In genomic region chr7:45646207-45646821, GRCh38 we compare ENCODE assay signal across 21 cellular contexts.
"Had no signal": no experiment of that assay in that cellular context is flagged by ENCODE, and none has a peak within 500 bp of the region (broad histone marks: within the 10 kb centered on the region; RNA-seq: fewer than 3 reads in every experiment).

No MANE protein-coding gene starts in this region.

- H3K4me3 Mint-ChIP-seq: activated CD4-positive, alpha-beta T cell treated with anti-CD3 and anti-CD28 coated beads for 36 hours; activated CD8-positive, alpha-beta T cell treated with anti-CD3 and anti-CD28 coated beads for 36 hours; activated naive CD4-positive, alpha-beta T cell treated with anti-CD3 and anti-CD28 coated beads, Interleukin-2, amount 50 U/mL, for 24 hours; activated T-cell treated with anti-CD3 and anti-CD28 coated beads, Interleukin-2, amount 50 U/mL, for 72 hours; immature natural killer cell; naive thymus-derived CD4-positive, alpha-beta T cell; neural progenitor cell; WTC11 had no signal

- H3K9me3 ChIP-seq: ascending aorta, esophagus muscularis mucosa, gastroesophageal sphincter, heart left ventricle, ovary, right lobe of liver, transverse colon had no signal

- H3K4me1 Mint-ChIP-seq: activated naive CD4-positive, alpha-beta T cell treated with anti-CD3 and anti-CD28 coated beads, Interleukin-2, amount 50 U/mL, for 24 hours; immature natural killer cell; neural progenitor cell had no signal

- H3K36me3 ChIP-seq: ascending aorta, neural progenitor cell, ovary, right lobe of liver, transverse colon had no signal

- H3K9me3 Mint-ChIP-seq: activated CD8-positive, alpha-beta T cell treated with anti-CD3 and anti-CD28 coated beads for 36 hours; activated naive CD4-positive, alpha-beta T cell treated with anti-CD3 and anti-CD28 coated beads, Interleukin-2, amount 50 U/mL, for 24 hours; activated T-cell treated with anti-CD3 and anti-CD28 coated beads, Interleukin-2, amount 50 U/mL, for 72 hours; naive thymus-derived CD4-positive, alpha-beta T cell; neural progenitor cell; WTC11 had no signal

- H3K4me3 ChIP-seq: ascending aorta, esophagus muscularis mucosa, gastroesophageal sphincter, heart left ventricle, neural progenitor cell, ovary, right lobe of liver, transverse colon had no signal

- H3K27me3 ChIP-seq: ascending aorta, esophagus muscularis mucosa, gastroesophageal sphincter, heart left ventricle, neural progenitor cell, ovary, right lobe of liver, transverse colon had no signal

- H3K27ac ChIP-seq: ascending aorta, esophagus muscularis mucosa, gastroesophageal sphincter, heart left ventricle, neural progenitor cell, ovary, right lobe of liver, transverse colon had no signal

- H3K27ac Mint-ChIP-seq: activated CD4-positive, alpha-beta T cell treated with anti-CD3 and anti-CD28 coated beads for 36 hours; activated CD8-positive, alpha-beta T cell treated with anti-CD3 and anti-CD28 coated beads for 36 hours; activated naive CD4-positive, alpha-beta T cell treated with anti-CD3 and anti-CD28 coated beads, Interleukin-2, amount 50 U/mL, for 24 hours; activated T-cell treated with anti-CD3 and anti-CD28 coated beads, Interleukin-2, amount 50 U/mL, for 72 hours; immature natural killer cell; naive thymus-derived CD4-positive, alpha-beta T cell; neural progenitor cell; WTC11 had no signal

- DNase-seq: activated CD4-positive, alpha-beta T cell treated with anti-CD3 and anti-CD28 coated beads for 36 hours; activated CD8-positive, alpha-beta T cell treated with anti-CD3 and anti-CD28 coated beads for 36 hours; activated effector memory CD4-positive, alpha-beta T cell treated with anti-CD3 and anti-CD28 coated beads, Interleukin-2, amount 50 U/mL, for 16 hours; activated T-cell treated with anti-CD3 and anti-CD28 coated beads, Interleukin-2, amount 50 U/mL, for 72 hours; cortex of kidney; effector CD4-positive, alpha-beta T cell; immature natural killer cell; mammary epithelial cell; naive thymus-derived CD4-positive, alpha-beta T cell; ovary; stimulated activated naive CD4-positive, alpha-beta T cell; SW 1271; transverse colon had no signal

- ATAC-seq: activated CD4-positive, alpha-beta T cell treated with anti-CD3 and anti-CD28 coated beads for 36 hours; activated CD8-positive, alpha-beta T cell treated with anti-CD3 and anti-CD28 coated beads for 36 hours; gastroesophageal sphincter; naive thymus-derived CD4-positive, alpha-beta T cell; right lobe of liver had no signal

- H3K36me3 Mint-ChIP-seq: activated naive CD4-positive, alpha-beta T cell treated with anti-CD3 and anti-CD28 coated beads, Interleukin-2, amount 50 U/mL, for 24 hours; immature natural killer cell; naive thymus-derived CD4-positive, alpha-beta T cell had no signal

- H3K4me1 ChIP-seq: ascending aorta, gastroesophageal sphincter, neural progenitor cell, right lobe of liver, transverse colon had no signal
